Comparison of ENCODE assay signal across 9 cellular contexts in the genomic region with DNA sequence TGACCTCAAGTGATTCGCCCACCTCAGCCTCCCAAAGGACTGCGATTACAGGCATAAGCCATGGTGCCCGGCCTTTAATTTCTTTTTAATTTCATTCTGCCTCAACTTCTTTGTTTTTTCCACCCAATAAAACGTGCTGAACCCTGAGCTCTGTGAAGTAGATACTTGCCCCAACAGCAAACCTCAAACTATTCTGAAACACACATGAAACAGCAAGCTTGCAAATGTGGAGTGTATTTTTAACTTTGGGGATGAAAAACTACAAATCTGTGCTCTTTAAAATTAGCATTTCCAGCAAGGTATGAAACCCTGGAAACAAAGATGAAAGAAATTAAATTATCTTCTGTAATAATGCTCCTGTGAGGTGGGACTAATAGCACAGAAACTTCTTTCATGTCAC.
"Had no signal": no experiment of that assay in that cellular context is flagged by ENCODE, and none has a peak within 500 bp of the region (broad histone marks: within the 10 kb centered on the region; RNA-seq: fewer than 3 reads in every experiment).

No MANE protein-coding gene starts in this region.

- H3K27ac ChIP-seq: GM23248 had no signal

- H3K9me3 ChIP-seq: HAP-1 had no signal

- H3K36me3 ChIP-seq: HAP-1 had no signal

- H2AFZ ChIP-seq: GM23248, GM23338 had no signal

- DNase-seq: GM23248, GOT3, H7, H9, HCEC 1CT, HFFc6 had no signal

- H3K4me3 ChIP-seq: GM23248, GM23338, HAP-1 had no signal

- H3K4me2 ChIP-seq: GM23338 had no signal

- H3K9ac ChIP-seq: GM23248 had no signal

- ATAC-seq: GM23338, HCT116 had no signal
